1 cellular context compared by ENCODE assay signal in the genomic region with DNA sequence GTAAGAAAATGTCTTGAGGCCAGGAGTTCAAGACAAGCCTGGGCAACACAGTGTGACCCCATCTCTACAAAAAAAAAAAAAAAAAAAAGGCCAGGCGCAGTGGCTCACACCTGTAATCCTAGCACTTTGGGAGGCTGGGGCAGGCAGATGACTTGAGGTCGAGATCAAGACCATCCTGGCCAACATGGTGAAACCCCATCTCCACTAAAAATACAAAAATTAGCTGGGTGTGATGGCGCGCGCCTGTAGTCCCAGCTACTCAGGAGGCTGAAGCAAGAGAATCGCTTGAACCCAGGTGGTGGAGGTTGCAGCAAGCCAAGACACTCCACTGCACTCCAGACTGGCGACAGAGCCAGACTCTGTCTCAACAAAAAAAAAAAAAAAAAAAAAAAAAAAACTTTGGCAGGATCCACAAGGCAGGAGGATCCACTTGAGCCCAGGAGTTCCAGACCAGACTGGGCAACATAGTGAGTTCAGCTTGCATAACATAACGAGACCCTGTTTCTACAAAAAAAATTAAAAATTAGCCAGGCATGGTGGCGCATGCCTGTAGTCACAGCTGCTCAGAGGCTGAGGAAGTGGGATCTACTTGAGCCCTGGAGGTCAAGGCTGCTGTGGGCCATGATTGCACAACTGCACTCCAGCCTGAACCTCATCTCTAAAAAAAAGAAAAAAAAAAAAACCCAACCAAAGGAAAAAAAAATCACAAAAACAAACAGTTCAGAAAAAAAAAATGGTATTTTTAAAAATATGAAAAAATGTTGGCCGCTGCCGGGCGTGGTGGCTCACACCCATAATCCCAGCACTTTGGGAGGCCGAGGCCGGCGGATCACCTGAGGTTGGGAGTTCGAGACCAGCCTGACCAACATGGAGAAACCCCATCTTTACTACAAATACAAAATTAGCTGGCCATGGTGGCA.
TF ChIP-seq lines count a peak whose summit lies in the region.

No MANE protein-coding gene starts in this region.

TF ChIP-seq in HepG2, 621 proteins besides CTCF, POLR2A, EP300 and RAD21 (continues in another document):
- peak; percentile 75 for TF ChIP-seq TFE3 (CRISPR knock-in tag; IDR thresholded peaks at IDR 0.05)
- peak; percentile 91 for TF ChIP-seq IRF2 (CRISPR knock-in tag; IDR thresholded peaks at IDR 0.05)
- peak; percentile 22; the same call in 1 of the 2 replicates for TF ChIP-seq SP5 (CRISPR knock-in tag; IDR thresholded peaks at IDR 0.05; ENCODE audit: borderline replicate concordance, low read depth)
- TF ChIP-seq, protein P1, sequence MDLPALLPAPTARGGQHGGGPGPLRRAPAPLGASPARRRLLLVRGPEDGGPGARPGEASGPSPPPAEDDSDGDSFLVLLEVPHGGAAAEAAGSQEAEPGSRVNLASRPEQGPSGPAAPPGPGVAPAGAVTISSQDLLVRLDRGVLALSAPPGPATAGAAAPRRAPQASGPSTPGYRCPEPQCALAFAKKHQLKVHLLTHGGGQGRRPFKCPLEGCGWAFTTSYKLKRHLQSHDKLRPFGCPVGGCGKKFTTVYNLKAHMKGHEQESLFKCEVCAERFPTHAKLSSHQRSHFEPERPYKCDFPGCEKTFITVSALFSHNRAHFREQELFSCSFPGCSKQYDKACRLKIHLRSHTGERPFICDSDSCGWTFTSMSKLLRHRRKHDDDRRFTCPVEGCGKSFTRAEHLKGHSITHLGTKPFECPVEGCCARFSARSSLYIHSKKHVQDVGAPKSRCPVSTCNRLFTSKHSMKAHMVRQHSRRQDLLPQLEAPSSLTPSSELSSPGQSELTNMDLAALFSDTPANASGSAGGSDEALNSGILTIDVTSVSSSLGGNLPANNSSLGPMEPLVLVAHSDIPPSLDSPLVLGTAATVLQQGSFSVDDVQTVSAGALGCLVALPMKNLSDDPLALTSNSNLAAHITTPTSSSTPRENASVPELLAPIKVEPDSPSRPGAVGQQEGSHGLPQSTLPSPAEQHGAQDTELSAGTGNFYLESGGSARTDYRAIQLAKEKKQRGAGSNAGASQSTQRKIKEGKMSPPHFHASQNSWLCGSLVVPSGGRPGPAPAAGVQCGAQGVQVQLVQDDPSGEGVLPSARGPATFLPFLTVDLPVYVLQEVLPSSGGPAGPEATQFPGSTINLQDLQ (CRISPR knock-in tag; IDR thresholded peaks at IDR 0.05): peak; percentile 82; the same call in 1 of the 2 replicates
- TF ChIP-seq ZNF296 (CRISPR knock-in tag; conservative IDR thresholded peaks at IDR 0.05): 0 out of 2 replicates have a peak, but pooled peaks have one; percentile 67
- peak; percentile 93 for TF ChIP-seq HDAC2 (CRISPR knock-in tag; IDR thresholded peaks at IDR 0.05)
- peak; percentile 68 for TF ChIP-seq ELF1 (CRISPR knock-in tag; IDR thresholded peaks at IDR 0.05)
- 0 out of 2 replicates have a peak, but pooled peaks have one; percentile 73 for TF ChIP-seq ZNF891 (CRISPR knock-in tag; IDR thresholded peaks at IDR 0.05)
- TF ChIP-seq ZNF557 (CRISPR knock-in tag; IDR thresholded peaks at IDR 0.05): 0 out of 2 replicates have a peak, but pooled peaks have one; percentile 63
- TF ChIP-seq, protein P2, sequence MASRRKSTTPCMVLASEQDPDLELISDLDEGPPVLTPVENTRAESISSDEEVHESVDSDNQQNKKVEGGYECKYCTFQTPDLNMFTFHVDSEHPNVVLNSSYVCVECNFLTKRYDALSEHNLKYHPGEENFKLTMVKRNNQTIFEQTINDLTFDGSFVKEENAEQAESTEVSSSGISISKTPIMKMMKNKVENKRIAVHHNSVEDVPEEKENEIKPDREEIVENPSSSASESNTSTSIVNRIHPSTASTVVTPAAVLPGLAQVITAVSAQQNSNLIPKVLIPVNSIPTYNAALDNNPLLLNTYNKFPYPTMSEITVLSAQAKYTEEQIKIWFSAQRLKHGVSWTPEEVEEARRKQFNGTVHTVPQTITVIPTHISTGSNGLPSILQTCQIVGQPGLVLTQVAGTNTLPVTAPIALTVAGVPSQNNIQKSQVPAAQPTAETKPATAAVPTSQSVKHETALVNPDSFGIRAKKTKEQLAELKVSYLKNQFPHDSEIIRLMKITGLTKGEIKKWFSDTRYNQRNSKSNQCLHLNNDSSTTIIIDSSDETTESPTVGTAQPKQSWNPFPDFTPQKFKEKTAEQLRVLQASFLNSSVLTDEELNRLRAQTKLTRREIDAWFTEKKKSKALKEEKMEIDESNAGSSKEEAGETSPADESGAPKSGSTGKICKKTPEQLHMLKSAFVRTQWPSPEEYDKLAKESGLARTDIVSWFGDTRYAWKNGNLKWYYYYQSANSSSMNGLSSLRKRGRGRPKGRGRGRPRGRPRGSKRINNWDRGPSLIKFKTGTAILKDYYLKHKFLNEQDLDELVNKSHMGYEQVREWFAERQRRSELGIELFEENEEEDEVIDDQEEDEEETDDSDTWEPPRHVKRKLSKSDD (CRISPR knock-in tag; IDR thresholded peaks at IDR 0.05; ENCODE audit: low read depth): 0 out of 2 replicates have a peak, but pooled peaks have one; percentile 51
- peak; percentile 85 for TF ChIP-seq PPARG (CRISPR knock-in tag; conservative IDR thresholded peaks at IDR 0.05)
- TF ChIP-seq, protein P3, sequence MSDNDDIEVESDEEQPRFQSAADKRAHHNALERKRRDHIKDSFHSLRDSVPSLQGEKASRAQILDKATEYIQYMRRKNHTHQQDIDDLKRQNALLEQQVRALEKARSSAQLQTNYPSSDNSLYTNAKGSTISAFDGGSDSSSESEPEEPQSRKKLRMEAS (IDR thresholded peaks at IDR 0.05): peak; percentile 50
- peak; percentile 55 for TF ChIP-seq MNT (IDR thresholded peaks at IDR 0.05)
- TF ChIP-seq SOX5 (CRISPR knock-in tag; IDR thresholded peaks at IDR 0.05; ENCODE audit: borderline replicate concordance): peak; percentile 86
- TF ChIP-seq ZNF275 (CRISPR knock-in tag; IDR thresholded peaks at IDR 0.05; ENCODE audit: borderline replicate concordance): peak; percentile 41; the same call in 1 of the 2 replicates
- TF ChIP-seq, protein P4, sequence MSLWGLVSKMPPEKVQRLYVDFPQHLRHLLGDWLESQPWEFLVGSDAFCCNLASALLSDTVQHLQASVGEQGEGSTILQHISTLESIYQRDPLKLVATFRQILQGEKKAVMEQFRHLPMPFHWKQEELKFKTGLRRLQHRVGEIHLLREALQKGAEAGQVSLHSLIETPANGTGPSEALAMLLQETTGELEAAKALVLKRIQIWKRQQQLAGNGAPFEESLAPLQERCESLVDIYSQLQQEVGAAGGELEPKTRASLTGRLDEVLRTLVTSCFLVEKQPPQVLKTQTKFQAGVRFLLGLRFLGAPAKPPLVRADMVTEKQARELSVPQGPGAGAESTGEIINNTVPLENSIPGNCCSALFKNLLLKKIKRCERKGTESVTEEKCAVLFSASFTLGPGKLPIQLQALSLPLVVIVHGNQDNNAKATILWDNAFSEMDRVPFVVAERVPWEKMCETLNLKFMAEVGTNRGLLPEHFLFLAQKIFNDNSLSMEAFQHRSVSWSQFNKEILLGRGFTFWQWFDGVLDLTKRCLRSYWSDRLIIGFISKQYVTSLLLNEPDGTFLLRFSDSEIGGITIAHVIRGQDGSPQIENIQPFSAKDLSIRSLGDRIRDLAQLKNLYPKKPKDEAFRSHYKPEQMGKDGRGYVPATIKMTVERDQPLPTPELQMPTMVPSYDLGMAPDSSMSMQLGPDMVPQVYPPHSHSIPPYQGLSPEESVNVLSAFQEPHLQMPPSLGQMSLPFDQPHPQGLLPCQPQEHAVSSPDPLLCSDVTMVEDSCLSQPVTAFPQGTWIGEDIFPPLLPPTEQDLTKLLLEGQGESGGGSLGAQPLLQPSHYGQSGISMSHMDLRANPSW (CRISPR knock-in tag; IDR thresholded peaks at IDR 0.05; ENCODE audit: borderline replicate concordance): peak; percentile 87
- TF ChIP-seq, protein P5, sequence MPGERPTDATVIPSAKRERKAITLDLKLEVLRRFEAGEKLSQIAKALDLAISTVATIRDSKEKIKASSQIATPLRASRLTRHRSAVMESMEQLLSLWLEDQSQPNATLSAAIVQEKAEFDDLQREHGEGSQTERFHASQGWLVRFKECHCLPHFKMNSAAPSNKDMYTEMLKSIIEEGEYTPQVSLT (CRISPR knock-in tag; IDR thresholded peaks at IDR 0.05; ENCODE audit: borderline replicate concordance, low read depth): 0 out of 2 replicates have a peak, but pooled peaks have one; percentile 66
- TF ChIP-seq CENPX (CRISPR knock-in tag; IDR thresholded peaks at IDR 0.05): peak; percentile 69; the same call in 1 of the 2 replicates
- peak; percentile 96 to 97 for TF ChIP-seq NR2F1 (CRISPR knock-in tag; IDR thresholded peaks at IDR 0.05)
- TF ChIP-seq ZIK1 (CRISPR knock-in tag; IDR thresholded peaks at IDR 0.05; ENCODE audit: borderline replicate concordance, low read depth): peak; percentile 66; the same call in 1 of the 2 replicates
- peak; percentile 73 for TF ChIP-seq ZSCAN9 (CRISPR knock-in tag; IDR thresholded peaks at IDR 0.05; ENCODE audit: borderline replicate concordance)
- peak; percentile 75 for TF ChIP-seq HIVEP1 (CRISPR knock-in tag; IDR thresholded peaks at IDR 0.05)
- peak; percentile 43; the same call in 1 of the 2 replicates for TF ChIP-seq ZNF816 (CRISPR knock-in tag; IDR thresholded peaks at IDR 0.05; ENCODE audit: borderline replicate concordance)
- peak; percentile 77; the same call in 1 of the 2 replicates for TF ChIP-seq ETV5 (CRISPR knock-in tag; IDR thresholded peaks at IDR 0.05; ENCODE audit: borderline replicate concordance)
- TF ChIP-seq MYC (CRISPR knock-in tag; IDR thresholded peaks at IDR 0.05; ENCODE audit: borderline replicate concordance): peak; percentile 71; the same call in 1 of the 2 replicates
- TF ChIP-seq MEF2D (CRISPR knock-in tag; IDR thresholded peaks at IDR 0.05): peak; percentile 90
- TF ChIP-seq ZNF441 (CRISPR knock-in tag; IDR thresholded peaks at IDR 0.05; ENCODE audit: borderline replicate concordance): peak; percentile 90
- TF ChIP-seq, protein P6, sequence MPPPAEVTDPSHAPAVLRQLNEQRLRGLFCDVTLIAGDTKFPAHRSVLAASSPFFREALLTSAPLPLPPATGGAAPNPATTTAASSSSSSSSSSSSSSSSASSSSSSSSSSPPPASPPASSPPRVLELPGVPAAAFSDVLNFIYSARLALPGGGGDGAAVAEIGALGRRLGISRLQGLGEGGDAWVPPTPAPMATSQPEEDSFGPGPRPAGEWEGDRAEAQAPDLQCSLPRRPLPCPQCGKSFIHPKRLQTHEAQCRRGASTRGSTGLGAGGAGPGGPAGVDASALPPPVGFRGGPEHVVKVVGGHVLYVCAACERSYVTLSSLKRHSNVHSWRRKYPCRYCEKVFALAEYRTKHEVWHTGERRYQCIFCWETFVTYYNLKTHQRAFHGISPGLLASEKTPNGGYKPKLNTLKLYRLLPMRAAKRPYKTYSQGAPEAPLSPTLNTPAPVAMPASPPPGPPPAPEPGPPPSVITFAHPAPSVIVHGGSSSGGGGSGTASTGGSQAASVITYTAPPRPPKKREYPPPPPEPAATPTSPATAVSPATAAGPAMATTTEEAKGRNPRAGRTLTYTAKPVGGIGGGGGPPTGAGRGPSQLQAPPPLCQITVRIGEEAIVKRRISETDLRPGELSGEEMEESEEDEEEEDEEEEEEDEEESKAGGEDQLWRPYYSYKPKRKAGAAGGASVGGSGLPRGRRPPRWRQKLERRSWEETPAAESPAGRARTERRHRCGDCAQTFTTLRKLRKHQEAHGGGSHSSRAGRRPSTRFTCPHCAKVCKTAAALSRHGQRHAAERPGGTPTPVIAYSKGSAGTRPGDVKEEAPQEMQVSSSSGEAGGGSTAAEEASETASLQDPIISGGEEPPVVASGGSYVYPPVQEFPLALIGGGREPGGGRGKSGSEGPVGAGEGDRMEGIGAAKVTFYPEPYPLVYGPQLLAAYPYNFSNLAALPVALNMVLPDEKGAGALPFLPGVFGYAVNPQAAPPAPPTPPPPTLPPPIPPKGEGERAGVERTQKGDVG (CRISPR knock-in tag; IDR thresholded peaks at IDR 0.05; ENCODE audit: borderline replicate concordance): peak; percentile 72; the same call in 1 of the 2 replicates
- peak; percentile 72 for TF ChIP-seq GATAD1 (CRISPR knock-in tag; IDR thresholded peaks at IDR 0.05)
- peak; percentile 36; the same call in 1 of the 2 replicates for TF ChIP-seq UBTF (CRISPR knock-in tag; IDR thresholded peaks at IDR 0.05)
